Comparison of ENCODE assay signal across 1 cellular context in genomic region chr20:62923669-62924566, GRCh38.
TF ChIP-seq lines count a peak whose summit lies in the region.

No MANE protein-coding gene starts in this region.

TF ChIP-seq in HepG2, 621 proteins besides CTCF, POLR2A, EP300 and RAD21 (continued from another document and continues in another):
- TF ChIP-seq, protein P1, sequence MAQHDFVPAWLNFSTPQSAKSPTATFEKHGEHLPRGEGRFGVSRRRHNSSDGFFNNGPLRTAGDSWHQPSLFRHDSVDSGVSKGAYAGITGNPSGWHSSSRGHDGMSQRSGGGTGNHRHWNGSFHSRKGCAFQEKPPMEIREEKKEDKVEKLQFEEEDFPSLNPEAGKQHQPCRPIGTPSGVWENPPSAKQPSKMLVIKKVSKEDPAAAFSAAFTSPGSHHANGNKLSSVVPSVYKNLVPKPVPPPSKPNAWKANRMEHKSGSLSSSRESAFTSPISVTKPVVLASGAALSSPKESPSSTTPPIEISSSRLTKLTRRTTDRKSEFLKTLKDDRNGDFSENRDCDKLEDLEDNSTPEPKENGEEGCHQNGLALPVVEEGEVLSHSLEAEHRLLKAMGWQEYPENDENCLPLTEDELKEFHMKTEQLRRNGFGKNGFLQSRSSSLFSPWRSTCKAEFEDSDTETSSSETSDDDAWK (CRISPR knock-in tag; IDR thresholded peaks at IDR 0.05): no peak
- TF ChIP-seq, protein P2, sequence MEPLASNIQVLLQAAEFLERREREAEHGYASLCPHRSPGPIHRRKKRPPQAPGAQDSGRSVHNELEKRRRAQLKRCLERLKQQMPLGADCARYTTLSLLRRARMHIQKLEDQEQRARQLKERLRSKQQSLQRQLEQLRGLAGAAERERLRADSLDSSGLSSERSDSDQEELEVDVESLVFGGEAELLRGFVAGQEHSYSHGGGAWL (CRISPR knock-in tag; IDR thresholded peaks at IDR 0.05): no peak
- no peak for TF ChIP-seq SP2 (CRISPR knock-in tag; IDR thresholded peaks at IDR 0.05)
- TF ChIP-seq, protein P3, sequence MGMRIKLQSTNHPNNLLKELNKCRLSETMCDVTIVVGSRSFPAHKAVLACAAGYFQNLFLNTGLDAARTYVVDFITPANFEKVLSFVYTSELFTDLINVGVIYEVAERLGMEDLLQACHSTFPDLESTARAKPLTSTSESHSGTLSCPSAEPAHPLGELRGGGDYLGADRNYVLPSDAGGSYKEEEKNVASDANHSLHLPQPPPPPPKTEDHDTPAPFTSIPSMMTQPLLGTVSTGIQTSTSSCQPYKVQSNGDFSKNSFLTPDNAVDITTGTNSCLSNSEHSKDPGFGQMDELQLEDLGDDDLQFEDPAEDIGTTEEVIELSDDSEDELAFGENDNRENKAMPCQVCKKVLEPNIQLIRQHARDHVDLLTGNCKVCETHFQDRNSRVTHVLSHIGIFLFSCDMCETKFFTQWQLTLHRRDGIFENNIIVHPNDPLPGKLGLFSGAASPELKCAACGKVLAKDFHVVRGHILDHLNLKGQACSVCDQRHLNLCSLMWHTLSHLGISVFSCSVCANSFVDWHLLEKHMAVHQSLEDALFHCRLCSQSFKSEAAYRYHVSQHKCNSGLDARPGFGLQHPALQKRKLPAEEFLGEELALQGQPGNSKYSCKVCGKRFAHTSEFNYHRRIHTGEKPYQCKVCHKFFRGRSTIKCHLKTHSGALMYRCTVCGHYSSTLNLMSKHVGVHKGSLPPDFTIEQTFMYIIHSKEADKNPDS (CRISPR knock-in tag; IDR thresholded peaks at IDR 0.05): no peak
- no peak for TF ChIP-seq KLF12 (CRISPR knock-in tag; IDR thresholded peaks at IDR 0.05; ENCODE audit: borderline replicate concordance)
- TF ChIP-seq ZNF766 (CRISPR knock-in tag; IDR thresholded peaks at IDR 0.05; ENCODE audit: borderline replicate concordance): no peak
- TF ChIP-seq, protein P4, sequence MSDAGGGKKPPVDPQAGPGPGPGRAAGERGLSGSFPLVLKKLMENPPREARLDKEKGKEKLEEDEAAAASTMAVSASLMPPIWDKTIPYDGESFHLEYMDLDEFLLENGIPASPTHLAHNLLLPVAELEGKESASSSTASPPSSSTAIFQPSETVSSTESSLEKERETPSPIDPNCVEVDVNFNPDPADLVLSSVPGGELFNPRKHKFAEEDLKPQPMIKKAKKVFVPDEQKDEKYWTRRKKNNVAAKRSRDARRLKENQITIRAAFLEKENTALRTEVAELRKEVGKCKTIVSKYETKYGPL (CRISPR knock-in tag; IDR thresholded peaks at IDR 0.05): no peak
- TF ChIP-seq ZBTB3 (CRISPR knock-in tag; IDR thresholded peaks at IDR 0.05; ENCODE audit: borderline replicate concordance, low read depth): no peak
- TF ChIP-seq NFE2L2 (IDR thresholded peaks at IDR 0.05; ENCODE audit: low read length): no peak
- TF ChIP-seq SIN3B (IDR thresholded peaks at IDR 0.05; ENCODE audit: low read length): peak; percentile 54; the same call in 1 of the 2 replicates
- no peak for TF ChIP-seq ZNF776 (CRISPR knock-in tag; IDR thresholded peaks at IDR 0.05)
- TF ChIP-seq, protein P5, sequence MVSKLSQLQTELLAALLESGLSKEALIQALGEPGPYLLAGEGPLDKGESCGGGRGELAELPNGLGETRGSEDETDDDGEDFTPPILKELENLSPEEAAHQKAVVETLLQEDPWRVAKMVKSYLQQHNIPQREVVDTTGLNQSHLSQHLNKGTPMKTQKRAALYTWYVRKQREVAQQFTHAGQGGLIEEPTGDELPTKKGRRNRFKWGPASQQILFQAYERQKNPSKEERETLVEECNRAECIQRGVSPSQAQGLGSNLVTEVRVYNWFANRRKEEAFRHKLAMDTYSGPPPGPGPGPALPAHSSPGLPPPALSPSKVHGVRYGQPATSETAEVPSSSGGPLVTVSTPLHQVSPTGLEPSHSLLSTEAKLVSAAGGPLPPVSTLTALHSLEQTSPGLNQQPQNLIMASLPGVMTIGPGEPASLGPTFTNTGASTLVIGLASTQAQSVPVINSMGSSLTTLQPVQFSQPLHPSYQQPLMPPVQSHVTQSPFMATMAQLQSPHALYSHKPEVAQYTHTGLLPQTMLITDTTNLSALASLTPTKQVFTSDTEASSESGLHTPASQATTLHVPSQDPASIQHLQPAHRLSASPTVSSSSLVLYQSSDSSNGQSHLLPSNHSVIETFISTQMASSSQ (IDR thresholded peaks at IDR 0.05; ENCODE audit: low read depth): no peak
- TF ChIP-seq, protein P5 (CRISPR knock-in tag; IDR thresholded peaks at IDR 0.05; ENCODE audit: borderline replicate concordance): no peak
- TF ChIP-seq ZNF282 (IDR thresholded peaks at IDR 0.05; ENCODE audit: partially characterized antibody): no peak
- TF ChIP-seq E2F2 (CRISPR knock-in tag; IDR thresholded peaks at IDR 0.05; ENCODE audit: borderline replicate concordance): no peak
- peak; percentile 50; the same call in 1 of the 2 replicates for TF ChIP-seq SIN3A (IDR thresholded peaks at IDR 0.05; ENCODE audit: borderline replicate concordance, low read depth, low read length)
- no peak for TF ChIP-seq HNRNPUL1 (IDR thresholded peaks at IDR 0.05; ENCODE audit: low read depth, low read length)
- no peak for TF ChIP-seq SOX13 (IDR thresholded peaks at IDR 0.05)
- peak in 1 of 2 experiments; percentile 79; a peak in 3 of 4 replicates for TF ChIP-seq SOX13 (CRISPR knock-in tag; conservative IDR thresholded peaks at IDR 0.05 in 1 of 2, IDR thresholded peaks at IDR 0.05 in 1 of 2)
- TF ChIP-seq NR1H2 (CRISPR knock-in tag; IDR thresholded peaks at IDR 0.05; ENCODE audit: borderline replicate concordance, low read depth): no peak
- TF ChIP-seq RFX3 (CRISPR knock-in tag; IDR thresholded peaks at IDR 0.05): no peak; the same call in 1 of the 2 replicates
- no peak for TF ChIP-seq ZFP91 (CRISPR knock-in tag; IDR thresholded peaks at IDR 0.05; ENCODE audit: borderline replicate concordance)
- 0 out of 2 replicates have a peak, but pooled peaks have one; percentile 4 for TF ChIP-seq AKAP8 (CRISPR knock-in tag; IDR thresholded peaks at IDR 0.05)
- TF ChIP-seq ZNF580 (CRISPR knock-in tag; IDR thresholded peaks at IDR 0.05; ENCODE audit: borderline replicate concordance, low read depth): no peak
- TF ChIP-seq, protein P6, sequence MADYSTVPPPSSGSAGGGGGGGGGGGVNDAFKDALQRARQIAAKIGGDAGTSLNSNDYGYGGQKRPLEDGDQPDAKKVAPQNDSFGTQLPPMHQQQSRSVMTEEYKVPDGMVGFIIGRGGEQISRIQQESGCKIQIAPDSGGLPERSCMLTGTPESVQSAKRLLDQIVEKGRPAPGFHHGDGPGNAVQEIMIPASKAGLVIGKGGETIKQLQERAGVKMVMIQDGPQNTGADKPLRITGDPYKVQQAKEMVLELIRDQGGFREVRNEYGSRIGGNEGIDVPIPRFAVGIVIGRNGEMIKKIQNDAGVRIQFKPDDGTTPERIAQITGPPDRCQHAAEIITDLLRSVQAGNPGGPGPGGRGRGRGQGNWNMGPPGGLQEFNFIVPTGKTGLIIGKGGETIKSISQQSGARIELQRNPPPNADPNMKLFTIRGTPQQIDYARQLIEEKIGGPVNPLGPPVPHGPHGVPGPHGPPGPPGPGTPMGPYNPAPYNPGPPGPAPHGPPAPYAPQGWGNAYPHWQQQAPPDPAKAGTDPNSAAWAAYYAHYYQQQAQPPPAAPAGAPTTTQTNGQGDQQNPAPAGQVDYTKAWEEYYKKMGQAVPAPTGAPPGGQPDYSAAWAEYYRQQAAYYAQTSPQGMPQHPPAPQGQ (CRISPR knock-in tag; IDR thresholded peaks at IDR 0.05; ENCODE audit: borderline replicate concordance): no peak
- TF ChIP-seq REST (IDR thresholded peaks at IDR 0.05; ENCODE audit: borderline replicate concordance in 1 of 2, low read depth in 1 of 2, low read length in 2 of 2): no peak
- 0 out of 2 replicates have a peak, but pooled peaks have one; percentile 66 for TF ChIP-seq SMAD3 (CRISPR knock-in tag; IDR thresholded peaks at IDR 0.05)
- TF ChIP-seq, protein P7, sequence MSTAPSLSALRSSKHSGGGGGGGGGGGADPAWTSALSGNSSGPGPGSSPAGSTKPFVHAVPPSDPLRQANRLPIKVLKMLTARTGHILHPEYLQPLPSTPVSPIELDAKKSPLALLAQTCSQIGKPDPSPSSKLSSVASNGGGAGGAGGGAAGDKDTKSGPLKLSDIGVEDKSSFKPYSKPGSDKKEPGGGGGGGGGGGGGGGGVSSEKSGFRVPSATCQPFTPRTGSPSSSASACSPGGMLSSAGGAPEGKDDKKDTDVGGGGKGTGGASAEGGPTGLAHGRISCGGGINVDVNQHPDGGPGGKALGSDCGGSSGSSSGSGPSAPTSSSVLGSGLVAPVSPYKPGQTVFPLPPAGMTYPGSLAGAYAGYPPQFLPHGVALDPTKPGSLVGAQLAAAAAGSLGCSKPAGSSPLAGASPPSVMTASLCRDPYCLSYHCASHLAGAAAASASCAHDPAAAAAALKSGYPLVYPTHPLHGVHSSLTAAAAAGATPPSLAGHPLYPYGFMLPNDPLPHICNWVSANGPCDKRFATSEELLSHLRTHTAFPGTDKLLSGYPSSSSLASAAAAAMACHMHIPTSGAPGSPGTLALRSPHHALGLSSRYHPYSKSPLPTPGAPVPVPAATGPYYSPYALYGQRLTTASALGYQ (CRISPR knock-in tag; IDR thresholded peaks at IDR 0.05): no peak
